ENCODE assay signal across 9 cellular contexts in the genomic region with DNA sequence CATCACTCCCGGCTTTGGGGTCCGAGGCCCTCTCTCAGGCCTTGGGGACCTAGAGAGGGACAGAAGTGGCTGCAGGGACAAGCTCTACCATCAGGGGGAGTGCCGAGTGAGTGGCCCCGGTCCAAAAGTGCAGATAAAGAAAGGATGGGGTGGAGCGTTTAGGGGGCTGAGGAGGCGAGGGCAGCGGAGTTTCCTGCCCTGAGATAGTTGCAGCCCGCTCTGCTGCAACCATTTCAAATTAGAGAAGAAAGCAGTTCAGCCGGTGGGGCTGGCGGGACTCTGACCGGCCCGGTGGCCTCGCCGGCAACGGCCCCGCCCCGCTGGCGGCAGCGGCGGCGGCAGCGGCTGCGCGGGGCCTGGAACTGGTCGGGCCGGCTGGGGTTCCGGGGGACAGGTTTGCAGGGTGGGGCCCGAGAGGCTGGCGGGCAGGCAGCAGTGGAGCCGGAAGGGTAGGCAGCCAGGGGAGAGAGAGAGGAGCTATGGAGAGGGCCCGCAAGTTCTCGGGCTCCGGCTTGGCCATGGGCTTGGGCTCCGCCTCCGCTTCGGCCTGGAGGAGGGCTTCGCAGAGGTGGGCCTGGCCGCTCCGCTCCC. TPM values are rescaled to one million over a fixed set of nuclear protein-coding genes. Genes with fewer than 3 reads are reported as not detected.
DNase-seq lines count a peak whose midpoint lies in the region; ATAC-seq, FAIRE-seq and TF ChIP-seq lines count a peak whose summit lies in the region.
"Had no signal": no experiment of that assay in that cellular context is flagged by ENCODE, and none has a peak within 500 bp of the region (broad histone marks: within the 10 kb centered on the region; RNA-seq: fewer than 3 reads in every experiment).

No MANE protein-coding gene starts in this region.

- H3K9me3 Mint-ChIP-seq in activated CD4-positive, alpha-beta memory T cell treated with anti-CD3 and anti-CD28 coated beads for 36 hours, result no peaks in the 10 kb centered on the region

- no peaks in the 10 kb centered on the region; the same call in 1 of the 2 replicates for H3K79me1 ChIP-seq in H1 (ENCODE audit: low read depth, low read length)

- no peak overlapping the region for H3K56ac ChIP-seq in H1 (replicated peaks; ENCODE audit: insufficient read length, low read depth, low read length)

- peaks cover 14 to 22% of the 10 kb centered on the region in 2 experiments for H3K79me2 ChIP-seq in H1 (ENCODE audit: control insufficient read depth in 1 of 2, insufficient read depth in 2 of 2, low read length in 2 of 2)

- peaks cover 8% of the 10 kb centered on the region for H3K23me2 ChIP-seq in H1 (ENCODE audit: low read depth, low read length)

- no peak for TF ChIP-seq EP300 in H1 (IDR thresholded peaks at IDR 0.05; ENCODE audit: borderline replicate concordance in 1 of 2, low read depth in 2 of 2, low read length in 2 of 2)

- no peak overlapping the region for H2BK15ac ChIP-seq in H1 (ENCODE audit: low read length)

- no peak for FAIRE-seq in H1 (lab: Jason Lieb, UNC)

- CTCF ChIA-PET in activated CD4-positive, alpha-beta memory T cell treated with anti-CD3 and anti-CD28 coated beads for 36 hours (lab: Charles Lee), result interaction anchor here (0.5 to 1.8 kb wide), 11 partner anchors 9 to 238 kb away, joined by 3 to 13 read pairs (median 4); no protein-coding TSS in a partner anchor
- CTCF ChIA-PET in H1 (lab: Charles Lee; ENCODE audit: partially characterized antibody), result interaction anchor here (0.6 to 1.8 kb wide), 16 partner anchors 9 to 417 kb away, joined by 3 to 10 read pairs (median 4); partner anchors contain the start of gene GDPD2

- H3K4me1 Mint-ChIP-seq in activated CD4-positive, alpha-beta memory T cell treated with anti-CD3 and anti-CD28 coated beads for 36 hours (ENCODE audit: low read depth), result peaks cover 28% of the 10 kb centered on the region

- TF ChIP-seq RAD21 in H1 (IDR thresholded peaks at IDR 0.05 in 1 of 2, conservative IDR thresholded peaks at IDR 0.05 in 1 of 2; ENCODE audit: low read depth in 2 of 2, low read length in 2 of 2), result peak; percentile 27; a peak in 2 of 4 replicates

- peak overlapping the region; percentile 82 for H3K4me3 Mint-ChIP-seq in activated CD4-positive, alpha-beta memory T cell treated with anti-CD3 and anti-CD28 coated beads for 36 hours

- peaks cover 0 to 5% (median under 1%) of the 10 kb centered on the region in 4 experiments; a peak in 3 of 8 replicates for H3K36me3 ChIP-seq in H1 (ENCODE audit: control insufficient read depth in 2 of 4, insufficient read depth in 4 of 4, low read length in 3 of 4)
- no peaks in the 10 kb centered on the region for H3K36me3 ChIP-seq in mucosa of descending colon (ENCODE audit: low read depth)

- no peak overlapping the region; the same call in 1 of the 2 replicates for H2AFZ ChIP-seq in H1 (ENCODE audit: low read length)

- H3K27ac ChIP-seq in H1 (ENCODE audit: low read depth, low read length), result no peak overlapping the region
- H3K27ac ChIP-seq in substantia nigra (ENCODE audit: low read depth, low read length, poor library complexity, severe bottlenecking), result no peak overlapping the region

- no peaks in the 10 kb centered on the region for H3K9me3 ChIP-seq in H1 (ENCODE audit: insufficient read depth in 2 of 2, low read depth in 1 of 2, low read length in 1 of 2)
- H3K9me3 ChIP-seq in mucosa of descending colon, result no peaks in the 10 kb centered on the region

- DNase-seq in GM12865 (ENCODE audit: low read depth) (peak; percentile 54), NCI-H2107 (lab: John Stamatoyannopoulos, UW) (peak; percentile 23), H1 (ENCODE audit: low read depth in 1 of 2, low spot score in 2 of 2) (peak in 1 of 2 experiments; percentile 73), mucosa of descending colon (peak; percentile 70 to 78 (median 73)), substantia nigra (lab: John Stamatoyannopoulos, UW) (peak in 29 of 49 donors; percentile 0 to 49 (median 9)), foreskin melanocyte (no peak)
- peak; percentile 71 for DNase-seq in activated CD4-positive, alpha-beta memory T cell treated with anti-CD3 and anti-CD28 coated beads for 36 hours

- ATAC-seq in HG02610 (IDR thresholded peaks at IDR 0.05; ENCODE audit: unreplicated experiment) (peak; percentile 38), mucosa of descending colon (peak; percentile 48)

- POLR2A ChIA-PET in activated CD4-positive, alpha-beta memory T cell treated with anti-CD3 and anti-CD28 coated beads for 36 hours (lab: Charles Lee), result no interaction called here
- POLR2A ChIA-PET in H1 (lab: Charles Lee; ENCODE audit: partially characterized antibody), result interaction anchor here (1.2 to 1.7 kb wide), 5 partner anchors 17 to 518 kb away, joined by 3 to 7 read pairs (median 4); partner anchors contain the start of gene GDPD2

- no peak overlapping the region for H3K14ac ChIP-seq in H1 (ENCODE audit: insufficient read length)

- H2BK5ac ChIP-seq in H1 (ENCODE audit: low read depth, low read length), result no peak overlapping the region

- TF ChIP-seq CTCF in GM12865 (IDR thresholded peaks at IDR 0.05; ENCODE audit: insufficient read depth, low read depth, low read length, missing control alignments) (peak; percentile 60), H1 (IDR thresholded peaks at IDR 0.05; ENCODE audit: control extremely low read depth in 1 of 3, insufficient read depth in 1 of 3, low read depth in 1 of 3, low read length in 3 of 3) (peak in 2 of 3 experiments; percentile 21 to 59; a peak in 2 of 4 replicates), mucosa of descending colon (IDR thresholded peaks at IDR 0.05) (no peak)

- no peaks in the 10 kb centered on the region for H3K27me3 ChIP-seq in H1 (replicated peaks in 1 of 4; ENCODE audit: control insufficient read depth in 3 of 4, extremely low read depth in 1 of 4, insufficient read depth in 3 of 4, low read length in 3 of 4)

- peaks cover 4% of the 10 kb centered on the region for H3K36me3 Mint-ChIP-seq in activated CD4-positive, alpha-beta memory T cell treated with anti-CD3 and anti-CD28 coated beads for 36 hours

- H3K4me1 ChIP-seq in H1 (replicated peaks in 1 of 4; ENCODE audit: control insufficient read depth in 3 of 4, insufficient read depth in 4 of 4, low read length in 3 of 4), result peaks cover 0 to 17% (median 5%) of the 10 kb centered on the region in 4 experiments; a peak in 6 of 7 replicates
- H3K4me1 ChIP-seq in mucosa of descending colon (ENCODE audit: low read depth), result peaks cover 5% of the 10 kb centered on the region

- H3K4ac ChIP-seq in H1 (replicated peaks; ENCODE audit: insufficient read length, low read depth, low read length), result no peak overlapping the region

- H3K27ac Mint-ChIP-seq in activated CD4-positive, alpha-beta memory T cell treated with anti-CD3 and anti-CD28 coated beads for 36 hours, result peak overlapping the region; percentile 38

- no peak overlapping the region for H2BK20ac ChIP-seq in H1 (ENCODE audit: low read length)

- no peak overlapping the region for H2AK5ac ChIP-seq in H1 (ENCODE audit: low read depth, low read length)

- H4K8ac ChIP-seq in H1 (ENCODE audit: extremely low read depth, insufficient read depth, low read length), result 0 out of 2 replicates have a peak overlapping the region, but pooled peaks have one; percentile 35

- H2BK12ac ChIP-seq in H1 (ENCODE audit: low read depth, low read length), result no peak overlapping the region

- H3K27me3 Mint-ChIP-seq in activated CD4-positive, alpha-beta memory T cell treated with anti-CD3 and anti-CD28 coated beads for 36 hours, result no peaks in the 10 kb centered on the region

- H3K4me3 ChIP-seq in GM12865 (ENCODE audit: low read depth, low read length), result peak overlapping the region; percentile 49
- peak overlapping the region; percentile 30 to 65 (median 36) for H3K4me3 ChIP-seq in H1 (ENCODE audit: extremely low read depth in 1 of 4, insufficient read depth in 2 of 4, low read depth in 3 of 4, low read length in 4 of 4)
- H3K4me3 ChIP-seq in mucosa of descending colon, result no peak overlapping the region

- no peak for TF ChIP-seq POLR2A in H1 (IDR thresholded peaks at IDR 0.05; ENCODE audit: control extremely low read depth in 1 of 2, low read depth in 2 of 2, low read length in 2 of 2)

- H4K5ac ChIP-seq in H1 (ENCODE audit: insufficient read length, low read depth, low read length), result no peak overlapping the region

- H2BK120ac ChIP-seq in H1 (replicated peaks; ENCODE audit: low read depth, low read length), result no peak overlapping the region

- no peak overlapping the region for H4K91ac ChIP-seq in H1 (replicated peaks; ENCODE audit: insufficient read length, low read length)

- no peak overlapping the region; the same call in 1 of the 2 replicates for H3K18ac ChIP-seq in H1 (ENCODE audit: extremely low read depth, low read length)

- H3K9ac ChIP-seq in H1 (replicated peaks in 1 of 4; ENCODE audit: extremely low read depth in 1 of 4, low read depth in 3 of 4, low read length in 3 of 4), result peak overlapping the region in 1 of 4 experiments; percentile 43; a peak in 4 of 7 replicates

- WGBS in H1 (ENCODE audit: extremely low coverage in 1 of 2, insufficient coverage in 1 of 2, insufficient read length in 1 of 2, insufficient replicate concordance in 2 of 2, low coverage in 1 of 2, low lambda C conversion rate in 2 of 2, missing lambda C conversion rate in 1 of 2), 2 experiments, result 4% methylated on average over 16 of the region's 39 CpGs; no CpG with 5 or more reads in 1 of the 2 experiments

- H3K23ac ChIP-seq in H1 (ENCODE audit: insufficient read length), result no peak overlapping the region

- peak overlapping the region; percentile 60 to 64 for H3K4me2 ChIP-seq in H1 (ENCODE audit: insufficient read depth in 1 of 2, low read depth in 2 of 2, low read length in 2 of 2)

- intact Hi-C loops in activated CD4-positive, alpha-beta memory T cell treated with anti-CD3 and anti-CD28 coated beads for 36 hours (cut with micrococcal nuclease), result no loop called here
- intact Hi-C loops in mucosa of descending colon (cut with DNase I, micrococcal nuclease), result loop anchor here in 1 of 2 donors (10.0 kb wide), 1 partner anchor 103 kb away; no protein-coding TSS in a partner anchor

- peaks cover 0 to 3% of the 10 kb centered on the region in 2 experiments for H4K20me1 ChIP-seq in H1 (replicated peaks in 1 of 2; ENCODE audit: control insufficient read depth in 1 of 2, insufficient read depth in 2 of 2, low read length in 2 of 2)

RNA-seq across cellular contexts. Expression of gene DLG3, which starts 7.6 kb away (rescaled TPM):
- total RNA-seq in activated CD4-positive, alpha-beta memory T cell treated with anti-CD3 and anti-CD28 coated beads for 36 hours, result 10 to 100 TPM; 25.4 to 25.5 TPM
- 57.1 and 63.8 TPM in 2 replicates for total RNA-seq in H1 (2021; fragmentation: NEBNext Ultra II Directional; extraction: Animal tissue kit (Norgen Biotek cat#: 25700))
- 22.4 and 29.2 TPM in 2 replicates for polyA plus RNA-seq in H1 (2011; rRNA removed)
- polyA plus RNA-seq in H1 (2011; cell fraction: cytosol; rRNA removed), result 33.4 TPM
- 27.1 TPM for polyA plus RNA-seq in H1 (2011; cell fraction: nucleus; rRNA removed)
- 35.3 to 48.6 TPM (median 37.3 TPM) in 4 replicates for polyA plus RNA-seq in H1 (2012, experiment 1 of 2)
- polyA plus RNA-seq in H1 (2012, experiment 2 of 2), result 11.5 TPM
- polyA plus RNA-seq in H1 (2013, experiment 1 of 2), result 32.3 TPM
- 36.5 TPM for polyA plus RNA-seq in H1 (2013, experiment 2 of 2)
- 60.1 and 65.3 TPM in 2 replicates for polyA minus RNA-seq in H1 (2011; rRNA and poly(A)+ RNA removed)
- 35.3 TPM for polyA minus RNA-seq in H1 (2011; cell fraction: cytosol; rRNA and poly(A)+ RNA removed)
- polyA minus RNA-seq in H1 (2011; cell fraction: nucleus; rRNA and poly(A)+ RNA removed), result 28.0 TPM
- 10 to 100 TPM; 41.9 to 76.0 (median 72.8) TPM for total RNA-seq in mucosa of descending colon

RNA-seq across cellular contexts. Expression of gene GDPD2, which starts 29.1 kb away (rescaled TPM):
- not detected for total RNA-seq in activated CD4-positive, alpha-beta memory T cell treated with anti-CD3 and anti-CD28 coated beads for 36 hours
- total RNA-seq in H1 (2021; fragmentation: NEBNext Ultra II Directional; extraction: Animal tissue kit (Norgen Biotek cat#: 25700)), result 25.6 and 27.6 TPM in 2 replicates
- 68.3 and 75.5 TPM in 2 replicates for polyA plus RNA-seq in H1 (2011; rRNA removed)
- 65.1 TPM for polyA plus RNA-seq in H1 (2011; cell fraction: cytosol; rRNA removed)
- polyA plus RNA-seq in H1 (2011; cell fraction: nucleus; rRNA removed), result 110 TPM
- 36.7 to 48.2 TPM (median 43.9 TPM) in 4 replicates for polyA plus RNA-seq in H1 (2012, experiment 1 of 2)
- 44.3 TPM for polyA plus RNA-seq in H1 (2012, experiment 2 of 2)
- 24.1 TPM for polyA plus RNA-seq in H1 (2013, experiment 1 of 2)
- polyA plus RNA-seq in H1 (2013, experiment 2 of 2), result 20.7 TPM
- polyA minus RNA-seq in H1 (2011; rRNA and poly(A)+ RNA removed), result 75.6 and 86.0 TPM in 2 replicates
- 23.3 TPM for polyA minus RNA-seq in H1 (2011; cell fraction: cytosol; rRNA and poly(A)+ RNA removed)
- polyA minus RNA-seq in H1 (2011; cell fraction: nucleus; rRNA and poly(A)+ RNA removed), result 30.4 TPM
- total RNA-seq in mucosa of descending colon, result 10 to 100 TPM in 2 of 3 donors, 1 to 10 TPM in 1; 9.0 to 28.5 (median 25.9) TPM
- total RNA-seq: glomerular endothelial cell had no signal

Comparison
In these comparisons a context has a peak if more than half of its experiments do, and no peak if none do; other contexts are left out.
1. RNA of gene GDPD2, which starts 29.1 kb away (total RNA-seq): 9.0 to 28.5 TPM in mucosa of descending colon and 25.6 to 27.6 TPM in H1; not detected in activated CD4-positive, alpha-beta memory T cell treated with anti-CD3 and anti-CD28 coated beads for 36 hours; every median in the first group is over 4 times any median in the second.